ENCODE assay signal across 20 cellular contexts in genomic region chr9:4020038-4020746, GRCh38.
DNase-seq lines count a peak whose midpoint lies in the region; FAIRE-seq and TF ChIP-seq lines count a peak whose summit lies in the region.
"Had no signal": no experiment of that assay in that cellular context is flagged by ENCODE, and none has a peak within 500 bp of the region (broad histone marks: within the 10 kb centered on the region; RNA-seq: fewer than 3 reads in every experiment).

No MANE protein-coding gene starts in this region.

- intact Hi-C loops in colonic mucosa (cut with DNase I): no loop called here

- no peak overlapping the region for H3K9ac ChIP-seq in MM.1S (ENCODE audit: low read length)
- H3K9ac ChIP-seq in keratinocyte (ENCODE audit: control insufficient read depth, extremely low read depth, insufficient read depth, low read length): no peak overlapping the region
- no peak overlapping the region for H3K9ac ChIP-seq in colonic mucosa (ENCODE audit: low read depth in 2 of 2, low read length in 2 of 2)

- peak; percentile 17 for FAIRE-seq in keratinocyte (lab: Jason Lieb, UNC)
- FAIRE-seq: RCC 7860 had no signal

- H3K9me1 ChIP-seq in keratinocyte (ENCODE audit: control insufficient read depth, extremely low read depth, insufficient read depth, low read length): no peaks in the 10 kb centered on the region

- H4K20me1 ChIP-seq in MM.1S (ENCODE audit: insufficient read depth, low read length): no peaks in the 10 kb centered on the region
- H4K20me1 ChIP-seq in keratinocyte (ENCODE audit: control insufficient read depth, extremely low read depth, insufficient read depth, low read length): no peaks in the 10 kb centered on the region

- in situ Hi-C loops in ACHN (cut with HindIII; ENCODE audit: low pct_ligation_motif_present, low pct_unique_long_range_greater_than_20kb, low sequenced_read_pairs): no loop called here

- H3K9me3 ChIP-seq in MM.1S (replicated peaks; ENCODE audit: insufficient read depth, low read length) (no peaks in the 10 kb centered on the region), keratinocyte (ENCODE audit: control insufficient read depth, low read depth, low read length) (no peaks in the 10 kb centered on the region), colonic mucosa (no peaks in the 10 kb centered on the region)
- H3K9me3 ChIP-seq: transverse colon had no signal

- H3K27ac ChIP-seq in MM.1S (ENCODE audit: low read length) (peak overlapping the region; percentile 35; the same call in 1 of the 2 replicates), keratinocyte (ENCODE audit: control insufficient read depth, insufficient read depth, low read length) (no peak overlapping the region), colonic mucosa (no peak overlapping the region)
- H3K27ac ChIP-seq: HL-60, SK-N-MC, transverse colon had no signal

- H3K9me2 ChIP-seq in MM.1S (replicated peaks; ENCODE audit: insufficient read depth, low read length): no peaks in the 10 kb centered on the region

- H2AFZ ChIP-seq in MM.1S (ENCODE audit: low read length): no peak overlapping the region
- H2AFZ ChIP-seq in keratinocyte (ENCODE audit: control insufficient read depth, low read length): no peak overlapping the region

- H3K36me3 ChIP-seq in MM.1S (replicated peaks; ENCODE audit: insufficient read depth, low read length) (no peaks in the 10 kb centered on the region), keratinocyte (ENCODE audit: control insufficient read depth in 2 of 2, extremely low read depth in 1 of 2, insufficient read depth in 2 of 2, low read length in 2 of 2) (no peaks in the 10 kb centered on the region), colonic mucosa (no peaks in the 10 kb centered on the region)
- H3K36me3 ChIP-seq: transverse colon had no signal

- DNase-seq in ELR (ENCODE audit: low read depth) (peak; percentile 15), MM.1S (no peak), astrocyte of the hippocampus (ENCODE audit: low read depth, low spot score) (peak; percentile 35), keratinocyte (ENCODE audit: low read depth, low spot score) (no peak), AG08396 (ENCODE audit: low spot score) (no peak), colonic mucosa (no peak), ACHN (no peak)
- DNase-seq in activated naive CD4-positive, alpha-beta T cell (lab: John Stamatoyannopoulos, UW): no peak
- DNase-seq: activated CD8-positive, alpha-beta T cell treated with anti-CD3 and anti-CD28 coated beads, Interleukin-2, amount 10 ng/mL, durations not matched to agents 7 days and 5 days; activated naive CD8-positive, alpha-beta T cell treated with anti-CD3 and anti-CD28 coated beads for 36 hours; activated T-cell treated with anti-CD3 and anti-CD28 coated beads, Interleukin-2, amount 50 U/mL, for 48 hours; CD8-positive, alpha-beta T cell; MV-4-11; naive thymus-derived CD8-positive, alpha-beta T cell; stimulated activated CD4-positive, alpha-beta T cell treated with anti-CD3 and anti-CD28 coated beads, Interleukin-2, amount 100 ng/mL, for 48 hours; T-helper 9 cell; transverse colon had no signal

- no peaks in the 10 kb centered on the region for H3K79me2 ChIP-seq in MM.1S (ENCODE audit: low read length)
- H3K79me2 ChIP-seq in keratinocyte (ENCODE audit: control insufficient read depth, insufficient read depth, low read length): no peaks in the 10 kb centered on the region

- H3F3A ChIP-seq in MM.1S (ENCODE audit: insufficient read depth, low read length): peaks cover 9% of the 10 kb centered on the region; the same call in 1 of the 2 replicates

- peaks cover 16% of the 10 kb centered on the region for H3K4me1 ChIP-seq in MM.1S (ENCODE audit: low read length)
- no peaks in the 10 kb centered on the region for H3K4me1 ChIP-seq in keratinocyte (ENCODE audit: control insufficient read depth, extremely low read depth, insufficient read depth, low read length)
- H3K4me1 ChIP-seq in colonic mucosa: no peaks in the 10 kb centered on the region

- no peak overlapping the region for H3K4me3 ChIP-seq in MM.1S (ENCODE audit: low read length)
- no peak overlapping the region for H3K4me3 ChIP-seq in keratinocyte (ENCODE audit: control insufficient read depth in 2 of 3, extremely low read depth in 1 of 3, insufficient read depth in 2 of 3, low read depth in 1 of 3, low read length in 3 of 3)
- H3K4me3 ChIP-seq in colonic mucosa: no peak overlapping the region
- H3K4me3 ChIP-seq: SK-N-MC, transverse colon had no signal

- H3K27me3 ChIP-seq in MM.1S (replicated peaks; ENCODE audit: insufficient read depth, low read length) (no peaks in the 10 kb centered on the region), keratinocyte (ENCODE audit: control insufficient read depth, extremely low read depth, insufficient read depth, low read length) (no peaks in the 10 kb centered on the region), colonic mucosa (no peaks in the 10 kb centered on the region)
- H3K27me3 ChIP-seq: transverse colon had no signal

- dilution Hi-C loops in keratinocyte (cut with MboI; ENCODE audit: extremely low pct_ligation_motif_present, low sequenced_read_pairs): no loop called here

- H3K4me2 ChIP-seq in MM.1S (ENCODE audit: low read depth, low read length) (peak overlapping the region; percentile 5; the same call in 1 of the 2 replicates), keratinocyte (ENCODE audit: control insufficient read depth, extremely low read depth, insufficient read depth, low read depth, low read length) (no peak overlapping the region)

- no peak for TF ChIP-seq CTCF in MM.1S (IDR thresholded peaks at IDR 0.05; ENCODE audit: low read length)
- no peak for TF ChIP-seq CTCF in keratinocyte (optimal IDR thresholded peaks at IDR 0.05 in 1 of 3, IDR thresholded peaks at IDR 0.05 in 1 of 3, conservative IDR thresholded peaks at IDR 0.05 in 1 of 3; ENCODE audit: extremely low read depth in 1 of 3, insufficient read depth in 2 of 3, low read length in 3 of 3)
- no peak for TF ChIP-seq CTCF in colonic mucosa (IDR thresholded peaks at IDR 0.05)

Comparison
In these comparisons a context has a peak if more than half of its experiments do, and no peak if none do; other contexts are left out.
1. DNase-seq: peak in ELR (single experiment) and astrocyte of the hippocampus (single experiment); none in MM.1S (single experiment), keratinocyte (single experiment), activated naive CD4-positive, alpha-beta T cell (0 of 4), AG08396 (single experiment), colonic mucosa (single experiment) and ACHN (single experiment).